ENCODE assay signal across 8 cellular contexts in genomic region chr6:82365011-82365751, GRCh38. TPM values are rescaled to one million over a fixed set of nuclear protein-coding genes. Genes with fewer than 3 reads are reported as not detected.
DNase-seq lines count a peak whose midpoint lies in the region; ATAC-seq, FAIRE-seq and TF ChIP-seq lines count a peak whose summit lies in the region.

No MANE protein-coding gene starts in this region.

- FAIRE-seq in HepG2 (lab: Jason Lieb, UNC) = no peak

- intact Hi-C loops in HepG2 (cut with micrococcal nuclease; ENCODE audit: unreplicated experiment) (no loop called here), testis (cut with DNase I; ENCODE audit: low total_unique reads) (no loop called here)

- TF ChIP-seq POLR2A in HepG2 (IDR thresholded peaks at IDR 0.05; ENCODE audit: insufficient read depth in 1 of 2, low read depth in 2 of 2, low read length in 2 of 2) (no peak), testis (IDR thresholded peaks at IDR 0.05) (no peak)

- TF ChIP-seq CTCF in choroid plexus epithelial cell (conservative IDR thresholded peaks at IDR 0.05; ENCODE audit: low read depth, low read length) = peak; percentile 27
- TF ChIP-seq CTCF in HepG2 (CRISPR knock-in tag; IDR thresholded peaks at IDR 0.05) = no peak
- TF ChIP-seq CTCF in testis (IDR thresholded peaks at IDR 0.05) = no peak

- H3K27me3 ChIP-seq in HepG2 (ENCODE audit: control insufficient read depth in 1 of 2, insufficient read depth in 2 of 2, low read length in 2 of 2) (peaks cover 0 to 22% of the 10 kb centered on the region in 2 experiments; a peak in 2 of 5 replicates), testis (no peaks in the 10 kb centered on the region)

- H3K9ac ChIP-seq in HepG2 (ENCODE audit: insufficient read depth, low read depth, low read length) = no peak overlapping the region

- CTCF ChIA-PET in HepG2 (lab: Yijun Ruan, JAX; ENCODE audit: low intra/inter-chr PET ratio, low total read pairs) = no interaction called here

- H4K20me1 ChIP-seq in HepG2 (ENCODE audit: insufficient read depth, low read length) = no peaks in the 10 kb centered on the region

- H3K79me2 ChIP-seq in HepG2 (ENCODE audit: insufficient read depth, low read length) = no peaks in the 10 kb centered on the region

- TF ChIP-seq EP300 in HepG2 (IDR thresholded peaks at IDR 0.05; ENCODE audit: low read depth in 2 of 2, low read length in 2 of 2) (no peak), HepG2 (CRISPR knock-in tag; IDR thresholded peaks at IDR 0.05; ENCODE audit: borderline replicate concordance) (no peak)

- BruUV-seq in HepG2 (replicated peaks; lab: Mats Ljungman, UMichigan) = no TSS peak

- H3K4me1 ChIP-seq in HepG2 (ENCODE audit: insufficient read depth, low read length) = peaks cover 5% of the 10 kb centered on the region; the same call in 1 of the 2 replicates
- no peaks in the 10 kb centered on the region for H3K4me1 ChIP-seq in testis

- 95% methylated on average over 53 of the region's 67 CpGs for WGBS in HepG2 (ENCODE audit: low lambda C conversion rate)
- WGBS in testis, 2 donors = 0 to 19% methylated on average over 15 to 54 of the region's 67 CpGs

- POLR2A ChIA-PET in HepG2 (lab: Yijun Ruan, JAX) = no interaction called here

- no peaks in the 10 kb centered on the region for H3K9me3 ChIP-seq in HepG2 (ENCODE audit: low read length)
- H3K9me3 ChIP-seq in testis = no peaks in the 10 kb centered on the region

- H2AFZ ChIP-seq in HepG2 (ENCODE audit: low read length) = no peak overlapping the region

- in situ Hi-C loops in HepG2 (cut with HindIII; ENCODE audit: extremely low pct_ligation_motif_present, low pct_unique_long_range_greater_than_20kb) = loop anchor here (10.0 kb wide), 1 partner anchor 690 kb away; no protein-coding TSS in a partner anchor

- H3K27ac ChIP-seq in HepG2 (ENCODE audit: extremely low read length, insufficient read depth, low read length) (no peak overlapping the region), testis (peak overlapping the region; percentile 43 to 75)

- no peak overlapping the region for H3K4me2 ChIP-seq in HepG2 (ENCODE audit: low read depth, low read length)

- peak overlapping the region; percentile 82 for H3K4me3 ChIP-seq in choroid plexus epithelial cell (ENCODE audit: low read depth, low read length)
- H3K4me3 ChIP-seq in HepG2 (replicated peaks in 1 of 3; ENCODE audit: insufficient read depth in 1 of 3, low read depth in 2 of 3, low read length in 3 of 3) = peak overlapping the region in 1 of 3 experiments; percentile 73; a peak in 1 of 6 replicates
- peak overlapping the region; percentile 65 to 74 for H3K4me3 ChIP-seq in testis

- peak; percentile 30 for ATAC-seq in GM19351 (IDR thresholded peaks at IDR 0.05; ENCODE audit: unreplicated experiment)
- no peak for ATAC-seq in HepG2
- ATAC-seq in GM18502 (IDR thresholded peaks at IDR 0.05; ENCODE audit: poor library complexity, unreplicated experiment) = no peak

- H3K36me3 ChIP-seq in HepG2 (replicated peaks in 1 of 2; ENCODE audit: control insufficient read depth in 1 of 2, insufficient read depth in 2 of 2, low read length in 2 of 2) (no peaks in the 10 kb centered on the region), testis (ENCODE audit: low read depth, missing control alignments) (no peaks in the 10 kb centered on the region)

- TF ChIP-seq RAD21 in HepG2 (CRISPR knock-in tag; IDR thresholded peaks at IDR 0.05) = no peak

- peak; percentile 47 for DNase-seq in AG20443 (ENCODE audit: low spot score)
- peak; percentile 30 for DNase-seq in NCI-H526 treated with DMSO at 0.1 percent for 48 hours (lab: John Stamatoyannopoulos, UW)
- DNase-seq in choroid plexus epithelial cell (ENCODE audit: low read depth) = peak; percentile 43
- no peak for DNase-seq in HepG2 (ENCODE audit: low spot score)
- peak; percentile 29 for DNase-seq in testis
- no peak for DNase-seq in GF-D8 (lab: John Stamatoyannopoulos, UW)

TF ChIP-seq in HepG2, 621 proteins besides CTCF, POLR2A, EP300 and RAD21:
- TF ChIP-seq ZBTB33 (CRISPR knock-in tag; IDR thresholded peaks at IDR 0.05) (peak; percentile 40; the same call in 1 of the 2 replicates), ZNF567 (CRISPR knock-in tag; IDR thresholded peaks at IDR 0.05; ENCODE audit: borderline replicate concordance) (no peak), ZEB1 (IDR thresholded peaks at IDR 0.05; ENCODE audit: insufficient replicate concordance, low read depth) (no peak), ZNF652 (CRISPR knock-in tag; IDR thresholded peaks at IDR 0.05; ENCODE audit: borderline replicate concordance, low read depth) (no peak), TBX2 (CRISPR knock-in tag; IDR thresholded peaks at IDR 0.05; ENCODE audit: borderline replicate concordance) (no peak)

RNA-seq across cellular contexts. Expression of gene TPBG, which starts 1.6 kb away (rescaled TPM):
- total RNA-seq in HepG2 (2016; rRNA removed; fragmentation: Illumina TruSeq; extraction: Trizol) (0.39 and 0.75 TPM in 2 replicates), testis (10 to 100 TPM in 1 of 2 donors, 1 to 10 TPM in 1; 9.9 to 15.1 TPM)
- total RNA-seq in HepG2 (2016; cell fraction: cytosol; rRNA removed; fragmentation: Illumina TruSeq; extraction: Trizol; ENCODE audit: low read depth) = 0.09 TPM in 1 of 2 replicates, not detected in the other
- 0.31 and 0.84 TPM in 2 replicates for total RNA-seq in HepG2 (2016; cell fraction: insoluble cytoplasmic fraction; rRNA removed; fragmentation: Illumina TruSeq; extraction: Trizol)
- 0.12 and 0.14 TPM in 2 replicates for total RNA-seq in HepG2 (2016; cell fraction: membrane; rRNA removed; fragmentation: Illumina TruSeq; extraction: Trizol)
- total RNA-seq in HepG2 (2016; cell fraction: nucleus; rRNA removed; fragmentation: Illumina TruSeq; extraction: Trizol) = 0.81 and 0.94 TPM in 2 replicates
- polyA plus RNA-seq in HepG2 (2011; rRNA removed) (0.73 and 0.82 TPM in 2 replicates), testis (ENCODE audit: insufficient read depth, low read depth, low replicate concordance) (10.4 TPM)
- 0.28 and 0.35 TPM in 2 replicates for polyA plus RNA-seq in HepG2 (2011; cell fraction: cytosol; rRNA removed)
- 1.4 and 1.6 TPM in 2 replicates for polyA plus RNA-seq in HepG2 (2011; cell fraction: nucleus; rRNA removed)
- 0.11 and 0.41 TPM in 2 replicates for polyA plus RNA-seq in HepG2 (2012)
- polyA plus RNA-seq in HepG2 (2016; cell fraction: cytosol; fragmentation: Illumina TruSeq; extraction: Trizol; ENCODE audit: low read depth) = 0.05 and 0.07 TPM in 2 replicates
- polyA plus RNA-seq in HepG2 (2016; cell fraction: insoluble cytoplasmic fraction; fragmentation: Illumina TruSeq; extraction: Trizol; ENCODE audit: low read depth) = 0.32 and 0.43 TPM in 2 replicates
- 0.07 and 0.10 TPM in 2 replicates for polyA plus RNA-seq in HepG2 (2016; cell fraction: membrane; fragmentation: Illumina TruSeq; extraction: Trizol; ENCODE audit: low read depth)
- 1.6 TPM in 2 replicates for polyA plus RNA-seq in HepG2 (2016; cell fraction: nucleus; fragmentation: Illumina TruSeq; extraction: Trizol; ENCODE audit: insufficient read depth, low read depth)
- 0.56 and 13.9 TPM in 2 replicates for polyA minus RNA-seq in HepG2 (2011; rRNA and poly(A)+ RNA removed; ENCODE audit: low replicate concordance)
- 0.89 and 1.2 TPM in 2 replicates for polyA minus RNA-seq in HepG2 (2011; cell fraction: cytosol; rRNA and poly(A)+ RNA removed)
- polyA minus RNA-seq in HepG2 (2011; cell fraction: nucleus; rRNA and poly(A)+ RNA removed) = 0.75 and 0.77 TPM in 2 replicates

Comparison
In these comparisons a context has a peak if more than half of its experiments do, and no peak if none do; other contexts are left out.
1. DNase-seq: peak in AG20443 (single experiment), NCI-H526 treated with DMSO at 0.1 percent for 48 hours (single experiment), choroid plexus epithelial cell (single experiment) and testis (single experiment); none in HepG2 (single experiment) and GF-D8 (single experiment).